In genomic region chr1:15949453-15950245, GRCh38 we compare ENCODE assay signal across 1 cellular context.
TF ChIP-seq lines count a peak whose summit lies in the region.

No MANE protein-coding gene starts in this region.

TF ChIP-seq in K562, 482 proteins besides CTCF, POLR2A, EP300 and RAD21 (continued from another document):
- TF ChIP-seq MNT (conservative IDR thresholded peaks at IDR 0.05) (peak; percentile 86 to 90), SMARCA4 (IDR thresholded peaks at IDR 0.05) (peak; percentile 49; the same call in 1 of the 2 replicates), SNAPC5 (CRISPR knock-in tag; IDR thresholded peaks at IDR 0.05) (no peak), XRCC3 (IDR thresholded peaks at IDR 0.05) (no peak), NFXL1 (CRISPR knock-in tag; IDR thresholded peaks at IDR 0.05) (no peak), SMARCA5 (IDR thresholded peaks at IDR 0.05) (0 out of 2 replicates have a peak, but pooled peaks have one; percentile 12), HES1 (IDR thresholded peaks at IDR 0.05; ENCODE audit: low read depth) (no peak), DPF2 (IDR thresholded peaks at IDR 0.05) (peak; percentile 80), FOXA1 (IDR thresholded peaks at IDR 0.05; ENCODE audit: borderline replicate concordance) (no peak)
